ENCODE assay signal across 16 cellular contexts in the genomic region with DNA sequence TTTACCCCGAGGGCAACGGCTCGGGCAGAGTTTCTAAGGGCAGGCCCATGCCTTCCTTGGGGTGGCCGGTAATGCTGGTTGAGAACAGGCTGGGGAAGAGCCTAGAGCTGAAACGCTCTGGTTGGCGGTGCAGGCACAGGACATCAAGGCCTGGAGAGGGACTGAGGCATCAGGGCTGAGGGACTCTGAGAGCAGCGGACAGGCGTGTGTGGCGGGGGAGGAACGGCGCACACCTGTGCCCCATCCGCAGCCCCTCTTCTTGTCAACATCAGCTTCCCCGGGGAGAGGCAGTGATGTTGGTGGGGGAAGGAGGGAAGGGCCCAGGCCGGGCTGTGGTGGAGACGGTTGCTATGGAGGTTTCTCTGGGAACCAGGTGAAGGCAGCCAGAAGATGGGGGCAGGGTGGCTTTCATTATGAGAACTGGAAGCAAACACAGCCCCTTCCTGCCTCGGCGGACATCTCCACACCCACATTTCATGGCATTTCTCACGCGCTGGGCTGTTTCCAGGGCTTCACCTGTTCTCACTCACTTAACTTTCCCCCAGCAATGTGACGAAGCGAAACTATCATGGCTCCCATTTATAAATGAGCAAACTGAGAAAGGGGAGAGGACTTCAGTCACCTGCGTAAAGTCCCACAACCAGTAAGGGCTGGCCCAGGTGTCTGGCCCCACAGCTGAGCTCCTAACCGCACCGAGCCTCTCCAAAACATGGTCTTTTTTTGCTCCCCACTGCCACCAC. TPM values are rescaled to one million over a fixed set of nuclear protein-coding genes. Genes with fewer than 3 reads are reported as not detected.
A peak's percentile ranks its signal among the peaks of the same experiment; 100 is the strongest.
DNase-seq lines count a peak whose midpoint lies in the region; ATAC-seq, FAIRE-seq and TF ChIP-seq lines count a peak whose summit lies in the region.
"Had no signal": no experiment of that assay in that cellular context is flagged by ENCODE, and none has a peak within 500 bp of the region (broad histone marks: within the 10 kb centered on the region; RNA-seq: fewer than 3 reads in every experiment).

No MANE protein-coding gene starts in this region.

- H3K27ac Mint-ChIP-seq in WTC11, result peak overlapping the region; percentile 57; the same call in 1 of the 2 replicates
- peak overlapping the region in 4 of 6 donors; percentile 9 to 85 (median 68) for H3K27ac Mint-ChIP-seq in naive B cell
- H3K27ac Mint-ChIP-seq: activated CD4-positive, alpha-beta T cell treated with anti-CD3 and anti-CD28 coated beads, Interleukin-2, amount 10 ng/mL, durations not matched to agents 7 days and 5 days had no signal

- H3K9me3 Mint-ChIP-seq in WTC11, result no peaks in the 10 kb centered on the region
- H3K9me3 Mint-ChIP-seq in naive B cell, result no peaks in the 10 kb centered on the region
- H3K9me3 Mint-ChIP-seq: activated CD4-positive, alpha-beta T cell treated with anti-CD3 and anti-CD28 coated beads, Interleukin-2, amount 10 ng/mL, durations not matched to agents 7 days and 5 days had no signal

- ATAC-seq in WTC11 (no peak; the same call in 1 of the 2 replicates), naive B cell (ENCODE audit: low read depth in 2 of 2) (no peak)

- TF ChIP-seq CTCF in WTC11 (IDR thresholded peaks at IDR 0.05) (no peak), D721Med (IDR thresholded peaks at IDR 0.05; ENCODE audit: insufficient read depth, missing control alignments) (no peak)

- peak; percentile 56 for DNase-seq in NCI-H748 (lab: John Stamatoyannopoulos, UW; ENCODE audit: unreplicated experiment)
- DNase-seq in NCI-H748 treated with DMSO at 0.1 percent for 48 hours (lab: John Stamatoyannopoulos, UW), result no peak
- peak in 2 of 3 experiments; percentile 63 to 87 for DNase-seq in NCI-H1417 (lab: John Stamatoyannopoulos, UW)
- DNase-seq in WTC11 (ENCODE audit: low spot score), result no peak
- DNase-seq in naive B cell, result no peak
- DNase-seq in foreskin melanocyte, result no peak
- no peak for DNase-seq in NCI-H524 treated with DMSO at 0.1 percent for 48 hours (lab: John Stamatoyannopoulos, UW)
- no peak for DNase-seq in D721Med (ENCODE audit: insufficient read length, low spot score)
- DNase-seq: activated CD4-positive, alpha-beta T cell treated with anti-CD3 and anti-CD28 coated beads, Interleukin-2, amount 10 ng/mL, durations not matched to agents 7 days and 5 days; GF-D8; mammary epithelial cell; NCI-H446 treated with DMSO at 0.1 percent for 48 hours; T-helper 2 cell had no signal

- H3K36me3 Mint-ChIP-seq in WTC11 (peaks cover 30% of the 10 kb centered on the region), naive B cell (peaks cover 0 to 7% of the 10 kb centered on the region in 2 donors)

- H3K27me3 Mint-ChIP-seq in WTC11 (ENCODE audit: low read depth) (no peaks in the 10 kb centered on the region), naive B cell (no peaks in the 10 kb centered on the region)
- H3K27me3 Mint-ChIP-seq: activated CD4-positive, alpha-beta T cell treated with anti-CD3 and anti-CD28 coated beads, Interleukin-2, amount 10 ng/mL, durations not matched to agents 7 days and 5 days had no signal

- POLR2A ChIA-PET in WTC11 (lab: Charles Lee), result interaction anchor here (0.5 to 1.0 kb wide), 3 partner anchors 9 to 169 kb away, joined by 3 to 4 read pairs (median 3); no protein-coding TSS in a partner anchor

- H3K4me3 Mint-ChIP-seq in WTC11 (no peak overlapping the region), naive B cell (no peak overlapping the region)
- H3K4me3 Mint-ChIP-seq: activated CD4-positive, alpha-beta T cell treated with anti-CD3 and anti-CD28 coated beads, Interleukin-2, amount 10 ng/mL, durations not matched to agents 7 days and 5 days had no signal

- H3K4me1 Mint-ChIP-seq in WTC11 (peaks cover 38% of the 10 kb centered on the region), naive B cell (peaks cover 31 to 56% (median 51%) of the 10 kb centered on the region in 3 donors)

- FAIRE-seq in D721Med (lab: Jason Lieb, UNC), result no peak

- CTCF ChIA-PET in WTC11 (lab: Charles Lee), result interaction anchor here (1.6 kb wide), 1 partner anchor 31 kb away, joined by 5 read pairs; no protein-coding TSS in a partner anchor

TF ChIP-seq in WTC11, 78 proteins besides CTCF, POLR2A, EP300 and RAD21 (continues in another document):
- no peak for TF ChIP-seq ZNF281 (CRISPR knock-in tag; IDR thresholded peaks at IDR 0.05)
- no peak for TF ChIP-seq JAZF1 (CRISPR knock-in tag; IDR thresholded peaks at IDR 0.05)
- TF ChIP-seq ATF2 (CRISPR knock-in tag; IDR thresholded peaks at IDR 0.05; ENCODE audit: borderline replicate concordance, low read depth), result no peak
- no peak for TF ChIP-seq GABPB1 (CRISPR knock-in tag; IDR thresholded peaks at IDR 0.05)
- TF ChIP-seq KAT7 (CRISPR knock-in tag; IDR thresholded peaks at IDR 0.05; ENCODE audit: borderline replicate concordance), result no peak
- TF ChIP-seq NFATC4 (CRISPR knock-in tag; IDR thresholded peaks at IDR 0.05), result no peak
- TF ChIP-seq ATF3 (CRISPR knock-in tag; conservative IDR thresholded peaks at IDR 0.05), result no peak
- TF ChIP-seq CBFB (CRISPR knock-in tag; IDR thresholded peaks at IDR 0.05; ENCODE audit: low read depth), result no peak
- TF ChIP-seq, protein P1, sequence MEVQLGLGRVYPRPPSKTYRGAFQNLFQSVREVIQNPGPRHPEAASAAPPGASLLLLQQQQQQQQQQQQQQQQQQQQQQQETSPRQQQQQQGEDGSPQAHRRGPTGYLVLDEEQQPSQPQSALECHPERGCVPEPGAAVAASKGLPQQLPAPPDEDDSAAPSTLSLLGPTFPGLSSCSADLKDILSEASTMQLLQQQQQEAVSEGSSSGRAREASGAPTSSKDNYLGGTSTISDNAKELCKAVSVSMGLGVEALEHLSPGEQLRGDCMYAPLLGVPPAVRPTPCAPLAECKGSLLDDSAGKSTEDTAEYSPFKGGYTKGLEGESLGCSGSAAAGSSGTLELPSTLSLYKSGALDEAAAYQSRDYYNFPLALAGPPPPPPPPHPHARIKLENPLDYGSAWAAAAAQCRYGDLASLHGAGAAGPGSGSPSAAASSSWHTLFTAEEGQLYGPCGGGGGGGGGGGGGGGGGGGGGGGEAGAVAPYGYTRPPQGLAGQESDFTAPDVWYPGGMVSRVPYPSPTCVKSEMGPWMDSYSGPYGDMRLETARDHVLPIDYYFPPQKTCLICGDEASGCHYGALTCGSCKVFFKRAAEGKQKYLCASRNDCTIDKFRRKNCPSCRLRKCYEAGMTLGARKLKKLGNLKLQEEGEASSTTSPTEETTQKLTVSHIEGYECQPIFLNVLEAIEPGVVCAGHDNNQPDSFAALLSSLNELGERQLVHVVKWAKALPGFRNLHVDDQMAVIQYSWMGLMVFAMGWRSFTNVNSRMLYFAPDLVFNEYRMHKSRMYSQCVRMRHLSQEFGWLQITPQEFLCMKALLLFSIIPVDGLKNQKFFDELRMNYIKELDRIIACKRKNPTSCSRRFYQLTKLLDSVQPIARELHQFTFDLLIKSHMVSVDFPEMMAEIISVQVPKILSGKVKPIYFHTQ (CRISPR knock-in tag; IDR thresholded peaks at IDR 0.05), result no peak
- no peak for TF ChIP-seq NFE2L1 (CRISPR knock-in tag; IDR thresholded peaks at IDR 0.05)
- TF ChIP-seq ZNF423 (CRISPR knock-in tag; IDR thresholded peaks at IDR 0.05), result no peak
- TF ChIP-seq MYBL2 (CRISPR knock-in tag; IDR thresholded peaks at IDR 0.05), result no peak
- TF ChIP-seq ETV6 (CRISPR knock-in tag; IDR thresholded peaks at IDR 0.05), result no peak

RNA-seq across cellular contexts. Expression of gene ATF5, which starts 8.2 kb away (rescaled TPM):
- 9.0 to 10.8 TPM (median 10.8 TPM) in 3 replicates for total RNA-seq in WTC11 (2021)
- under 1 TPM in 5 of 6 donors, not detected in 1; 0.49 to 0.99 (median 0.71) TPM for polyA plus RNA-seq in naive B cell (ENCODE audit: low read depth in 6 of 6)

RNA-seq across cellular contexts. Expression of gene NUP62, which starts 8.5 kb away (rescaled TPM):
- 87.1 to 91.4 TPM (median 90.3 TPM) in 3 replicates for total RNA-seq in WTC11 (2021)
- 10 to 100 TPM; 30.3 to 59.2 (median 51.3) TPM for polyA plus RNA-seq in naive B cell (ENCODE audit: low read depth in 6 of 6)

RNA-seq across cellular contexts. Expression of gene IL4I1, which starts 24.1 kb away (rescaled TPM):
- total RNA-seq in WTC11 (2021), result 0.83 to 1.4 TPM (median 0.99 TPM) in 3 replicates
- polyA plus RNA-seq in naive B cell (ENCODE audit: low read depth in 6 of 6), result 1 to 10 TPM in 1 of 6 donors, under 1 TPM in 1, not detected in 4; 0.66 to 1.2 TPM
- total RNA-seq: mammary epithelial cell had no signal

RNA-seq across cellular contexts. Expression of gene SIGLEC11, which starts 40.2 kb away (rescaled TPM):
- total RNA-seq in WTC11 (2021), result not detected in 3 replicates
- not detected for polyA plus RNA-seq in naive B cell (ENCODE audit: low read depth in 6 of 6)
- total RNA-seq: A172; activated CD4-positive, alpha-beta T cell treated with anti-CD3 and anti-CD28 coated beads, Interleukin-2, amount 10 ng/mL, durations not matched to agents 7 days and 5 days; LHCN-M2; mammary epithelial cell; RPMI7951 had no signal
- polyA plus RNA-seq: mammary epithelial cell had no signal

RNA-seq across cellular contexts. Expression of gene TBC1D17, which starts 43.3 kb away (rescaled TPM):
- total RNA-seq in WTC11 (2021), result 44.4 to 52.8 TPM (median 46.7 TPM) in 3 replicates
- polyA plus RNA-seq in naive B cell (ENCODE audit: low read depth in 6 of 6), result 10 to 100 TPM; 10.5 to 20.6 (median 12.3) TPM

Comparison
In these comparisons a context has a peak if more than half of its experiments do, and no peak if none do; other contexts are left out.
1. DNase-seq: peak in NCI-H748 (single experiment) and NCI-H1417 (2 of 3); none in NCI-H748 treated with DMSO at 0.1 percent for 48 hours (single experiment), WTC11 (single experiment), naive B cell (single experiment), foreskin melanocyte (single experiment), NCI-H524 treated with DMSO at 0.1 percent for 48 hours (single experiment) and D721Med (single experiment).